In genomic region chr17:32319548-32319905, GRCh38 we compare ENCODE assay signal across 8 cellular contexts. TPM values are rescaled to one million over a fixed set of nuclear protein-coding genes. Genes with fewer than 3 reads are reported as not detected.
A peak's percentile ranks its signal among the peaks of the same experiment; 100 is the strongest.
DNase-seq lines count a peak whose midpoint lies in the region; ATAC-seq and TF ChIP-seq lines count a peak whose summit lies in the region.

No MANE protein-coding gene starts in this region.

- H3K9ac ChIP-seq in BLaER1 treated with 17β-estradiol and CSF1 and Interleukin-3, amounts not matched to agents 10 nM and 100 nM = peak overlapping the region in 3 of 11 experiments; percentile 20 to 44 (median 29); a peak in 2 of 22 replicates
- H3K9ac ChIP-seq in Karpas-422 (ENCODE audit: low read length) = no peak overlapping the region

- peaks cover 14 to 59% (median 28%) of the 10 kb centered on the region in 10 experiments for H3K4me1 ChIP-seq in BLaER1 treated with 17β-estradiol and CSF1 and Interleukin-3, amounts not matched to agents 10 nM and 100 nM
- 0 out of 2 replicates have a peak, but pooled peaks cover 6% of the 10 kb centered on the region for H3K4me1 ChIP-seq in Karpas-422 (ENCODE audit: low read length)
- no peaks in the 10 kb centered on the region for H3K4me1 ChIP-seq in aorta (ENCODE audit: control insufficient read depth in 1 of 2, insufficient read depth in 2 of 2, low read length in 2 of 2)

- no peaks in the 10 kb centered on the region for H3K36me3 ChIP-seq in BLaER1 treated with 17β-estradiol and CSF1 and Interleukin-3, amounts not matched to agents 10 nM and 100 nM
- no peaks in the 10 kb centered on the region for H3K36me3 ChIP-seq in Karpas-422 (ENCODE audit: insufficient read depth, low read length)
- H3K36me3 ChIP-seq in aorta (ENCODE audit: control insufficient read depth in 1 of 2, insufficient read depth in 2 of 2, low read length in 1 of 2) = no peaks in the 10 kb centered on the region

- H3K27me3 Mint-ChIP-seq in activated naive CD4-positive, alpha-beta T cell treated with anti-CD3 and anti-CD28 coated beads, Interleukin-2, amount 10 ng/mL, durations not matched to agents 7 days and 5 days = peaks cover 45% of the 10 kb centered on the region
- H3K27me3 Mint-ChIP-seq in progenitor cell of endocrine pancreas = peaks cover 13% of the 10 kb centered on the region

- WGBS in aorta, 2 donors = 11 to 13% methylated on average over 5 of the region's 5 CpGs

- H3K27me3 ChIP-seq in BLaER1 treated with 17β-estradiol and CSF1 and Interleukin-3, amounts not matched to agents 10 nM and 100 nM = no peaks in the 10 kb centered on the region; a peak in 1 of 22 replicates
- H3K27me3 ChIP-seq in Karpas-422 (ENCODE audit: low read length) = no peaks in the 10 kb centered on the region
- no peaks in the 10 kb centered on the region for H3K27me3 ChIP-seq in aorta (ENCODE audit: control insufficient read depth in 1 of 2, insufficient read depth in 2 of 2, low read length in 1 of 2)

- peak overlapping the region in 4 of 10 experiments; percentile 13 to 37 (median 30); a peak in 6 of 20 replicates for H3K4me3 ChIP-seq in BLaER1 treated with 17β-estradiol and CSF1 and Interleukin-3, amounts not matched to agents 10 nM and 100 nM
- H3K4me3 ChIP-seq in Karpas-422 (ENCODE audit: low read length) (no peak overlapping the region), aorta (ENCODE audit: low read length in 2 of 2) (no peak overlapping the region)

- CTCF ChIA-PET in activated naive CD4-positive, alpha-beta T cell treated with anti-CD3 and anti-CD28 coated beads, Interleukin-2, amount 10 ng/mL, durations not matched to agents 7 days and 5 days (lab: Charles Lee) = interaction anchor here (0.7 to 4.9 kb wide), 12 partner anchors 10 to 183 kb away, joined by 3 to 26 read pairs (median 4); no protein-coding TSS in a partner anchor

- DNase-seq in GM19240 (ENCODE audit: insufficient read length, low spot score) (peak; percentile 70), Karpas-422 (peak; percentile 90), Right ventricle myocardium inferior (ENCODE audit: missing footprints) (peak; percentile 86), progenitor cell of endocrine pancreas (ENCODE audit: low spot score, unreplicated experiment) (peak; percentile 71), aorta (peak; percentile 80 to 90)
- DNase-seq in activated naive CD4-positive, alpha-beta T cell treated with anti-CD3 and anti-CD28 coated beads, Interleukin-2, amount 10 ng/mL, durations not matched to agents 7 days and 5 days = peak; percentile 85

- ATAC-seq in SK-N-SH treated with all-trans-retinoic acid at 6 μM for 48 hours (peak; percentile 90), Right ventricle myocardium inferior (peak; percentile 93), aorta (ENCODE audit: low FRiP score) (peak; percentile 87)

- H3K9me3 ChIP-seq in BLaER1 treated with 17β-estradiol and CSF1 and Interleukin-3, amounts not matched to agents 10 nM and 100 nM (replicated peaks in 1 of 11) = no peaks in the 10 kb centered on the region
- H3K9me3 ChIP-seq in Karpas-422 (ENCODE audit: low read length) (no peaks in the 10 kb centered on the region), aorta (ENCODE audit: control insufficient read depth, low read length) (no peaks in the 10 kb centered on the region)

- H2AFZ ChIP-seq in Karpas-422 (ENCODE audit: low read length) = no peak overlapping the region

- H3K9me2 ChIP-seq in Karpas-422 (replicated peaks; ENCODE audit: insufficient read depth, low read length) = no peaks in the 10 kb centered on the region

- H3K4me3 Mint-ChIP-seq in activated naive CD4-positive, alpha-beta T cell treated with anti-CD3 and anti-CD28 coated beads, Interleukin-2, amount 10 ng/mL, durations not matched to agents 7 days and 5 days = peak overlapping the region; percentile 66
- no peak overlapping the region for H3K4me3 Mint-ChIP-seq in progenitor cell of endocrine pancreas (ENCODE audit: low read depth)

- H3K9me3 Mint-ChIP-seq in activated naive CD4-positive, alpha-beta T cell treated with anti-CD3 and anti-CD28 coated beads, Interleukin-2, amount 10 ng/mL, durations not matched to agents 7 days and 5 days = no peaks in the 10 kb centered on the region
- no peaks in the 10 kb centered on the region for H3K9me3 Mint-ChIP-seq in progenitor cell of endocrine pancreas (ENCODE audit: low read depth)

- H3K4me1 Mint-ChIP-seq in activated naive CD4-positive, alpha-beta T cell treated with anti-CD3 and anti-CD28 coated beads, Interleukin-2, amount 10 ng/mL, durations not matched to agents 7 days and 5 days = peaks cover 41% of the 10 kb centered on the region
- peaks cover 6% of the 10 kb centered on the region for H3K4me1 Mint-ChIP-seq in progenitor cell of endocrine pancreas (ENCODE audit: low read depth)

- no peaks in the 10 kb centered on the region for H3K79me2 ChIP-seq in Karpas-422 (ENCODE audit: low read length)

- no peaks in the 10 kb centered on the region for H3K36me3 Mint-ChIP-seq in activated naive CD4-positive, alpha-beta T cell treated with anti-CD3 and anti-CD28 coated beads, Interleukin-2, amount 10 ng/mL, durations not matched to agents 7 days and 5 days
- no peaks in the 10 kb centered on the region for H3K36me3 Mint-ChIP-seq in progenitor cell of endocrine pancreas (ENCODE audit: insufficient read depth)

- TF ChIP-seq CTCF in progenitor cell of endocrine pancreas (IDR thresholded peaks at IDR 0.05; ENCODE audit: unreplicated experiment) = peak; percentile 91

- H3K27ac Mint-ChIP-seq in activated naive CD4-positive, alpha-beta T cell treated with anti-CD3 and anti-CD28 coated beads, Interleukin-2, amount 10 ng/mL, durations not matched to agents 7 days and 5 days = no peak overlapping the region
- H3K27ac Mint-ChIP-seq in progenitor cell of endocrine pancreas = no peak overlapping the region

- H3K4me2 ChIP-seq in BLaER1 treated with 17β-estradiol and CSF1 and Interleukin-3, amounts not matched to agents 10 nM and 100 nM = peak overlapping the region in 6 of 11 experiments; percentile 17 to 71 (median 50); a peak in 7 of 22 replicates
- H3K4me2 ChIP-seq in Karpas-422 (ENCODE audit: low read depth, low read length, poor library complexity, severe bottlenecking) = no peak overlapping the region

- H4K20me1 ChIP-seq in BLaER1 treated with 17β-estradiol and CSF1 and Interleukin-3, amounts not matched to agents 10 nM and 100 nM = no peaks in the 10 kb centered on the region
- H4K20me1 ChIP-seq in Karpas-422 (ENCODE audit: insufficient read depth, low read depth, low read length) = no peaks in the 10 kb centered on the region

- intact Hi-C loops in Right ventricle myocardium inferior (cut with DNase I) (loop anchor here (1.0 kb wide), 1 partner anchor 66 kb away; no protein-coding TSS in a partner anchor), aorta (cut with DNase I) (loop anchor here in 1 of 2 donors (1.0 kb wide), 1 partner anchor 66 kb away; no protein-coding TSS in a partner anchor)

- peak overlapping the region in 4 of 11 experiments; percentile 11 to 49 (median 34); a peak in 3 of 22 replicates for H3K27ac ChIP-seq in BLaER1 treated with 17β-estradiol and CSF1 and Interleukin-3, amounts not matched to agents 10 nM and 100 nM
- H3K27ac ChIP-seq in Karpas-422 (ENCODE audit: low read length) (no peak overlapping the region), aorta (ENCODE audit: low read depth in 1 of 2, low read length in 2 of 2) (no peak overlapping the region)

TF ChIP-seq in SK-N-SH treated with all-trans-retinoic acid at 6 μM for 48 hours, 23 proteins besides CTCF, POLR2A, EP300 and RAD21 (continues in another document):
- TF ChIP-seq CSDC2 (CRISPR knock-in tag; IDR thresholded peaks at IDR 0.05) (no peak), TSHZ2 (CRISPR knock-in tag; IDR thresholded peaks at IDR 0.05) (no peak), PPARA (CRISPR knock-in tag; IDR thresholded peaks at IDR 0.05; ENCODE audit: borderline replicate concordance) (no peak), RARB (CRISPR knock-in tag; IDR thresholded peaks at IDR 0.05) (no peak), TOX (CRISPR knock-in tag; IDR thresholded peaks at IDR 0.05; ENCODE audit: borderline replicate concordance) (no peak), SNAI2 (CRISPR knock-in tag; IDR thresholded peaks at IDR 0.05) (no peak), ARNTL (CRISPR knock-in tag; IDR thresholded peaks at IDR 0.05; ENCODE audit: borderline replicate concordance, low read depth) (no peak)

RNA-seq across cellular contexts. Expression of gene C17orf75, which starts 22.4 kb away (rescaled TPM):
- total RNA-seq in Karpas-422 (2014; rRNA removed; shearing (Covaris generic); ENCODE audit: low replicate concordance) = 31.3 and 47.9 TPM in 2 replicates
- total RNA-seq in Right ventricle myocardium inferior (15.9 TPM), progenitor cell of endocrine pancreas (39.1 TPM in 2 replicates), aorta (10 to 100 TPM; 10.9 to 16.2 TPM)
- 10 to 100 TPM in 1 of 2 donors, 1 to 10 TPM in 1; 9.1 to 11.7 TPM for polyA plus RNA-seq in aorta

RNA-seq across cellular contexts. Expression of gene ZNF207, which starts 30.4 kb away (rescaled TPM):
- total RNA-seq in Karpas-422 (2014; rRNA removed; shearing (Covaris generic); ENCODE audit: low replicate concordance) = 115 and 219 TPM in 2 replicates
- total RNA-seq in Right ventricle myocardium inferior (58.4 TPM), progenitor cell of endocrine pancreas (226 and 240 TPM in 2 replicates), aorta (100 to 1,000 TPM; 162 to 188 TPM)
- 10 to 100 TPM; 39.7 to 88.4 TPM for polyA plus RNA-seq in aorta

RNA-seq across cellular contexts. Expression of gene RHBDL3, which starts 53.9 kb away (rescaled TPM):
- not detected in 2 replicates for total RNA-seq in Karpas-422 (2014; rRNA removed; shearing (Covaris generic); ENCODE audit: low replicate concordance)
- total RNA-seq in Right ventricle myocardium inferior = 3.4 TPM
- 0.50 and 0.82 TPM in 2 replicates for total RNA-seq in progenitor cell of endocrine pancreas
- total RNA-seq in aorta = 1 to 10 TPM in 1 of 2 donors, under 1 TPM in 1; 0.29 to 1.0 TPM
- polyA plus RNA-seq in aorta = not detected
